ENCODE assay signal across 22 cellular contexts in the genomic region with DNA sequence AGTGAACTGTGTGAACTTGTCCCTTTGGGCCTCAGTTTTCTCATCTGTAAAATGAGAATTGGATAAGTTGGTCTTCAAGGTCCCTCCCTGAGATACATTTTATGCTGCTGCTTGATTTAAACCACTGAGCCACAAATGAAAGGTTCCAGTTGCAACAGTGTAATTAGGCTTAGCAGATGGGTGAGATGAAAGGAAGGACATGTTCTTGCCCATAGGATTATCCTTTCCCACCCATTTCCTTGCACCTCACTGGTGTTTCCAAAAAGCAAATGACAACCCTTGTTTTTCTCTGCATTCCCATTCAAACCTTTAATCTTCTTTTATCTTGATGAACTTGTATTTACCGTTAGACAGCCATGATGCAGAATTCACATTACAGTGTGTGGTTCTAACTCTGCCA.
"Had no signal": no experiment of that assay in that cellular context is flagged by ENCODE, and none has a peak within 500 bp of the region (broad histone marks: within the 10 kb centered on the region; RNA-seq: fewer than 3 reads in every experiment).

No MANE protein-coding gene starts in this region.

- H3K9me3 Mint-ChIP-seq: activated naive CD4-positive, alpha-beta T cell treated with anti-CD3 and anti-CD28 coated beads, Interleukin-2, amount 10 ng/mL, durations not matched to agents 7 days and 5 days; neural crest cell had no signal

- H3K27me3 ChIP-seq: body of pancreas, cardiac muscle cell, heart right ventricle, right lobe of liver, stomach, transverse colon, uterus had no signal

- H3K27ac ChIP-seq: body of pancreas, heart right ventricle, right lobe of liver, skin epidermis, stomach, transverse colon, uterus had no signal

- H3K27me3 Mint-ChIP-seq: activated naive CD4-positive, alpha-beta T cell treated with anti-CD3 and anti-CD28 coated beads, Interleukin-2, amount 10 ng/mL, durations not matched to agents 7 days and 5 days had no signal

- H3K4me3 Mint-ChIP-seq: activated naive CD4-positive, alpha-beta T cell treated with anti-CD3 and anti-CD28 coated beads, Interleukin-2, amount 10 ng/mL, durations not matched to agents 7 days and 5 days; neural crest cell had no signal

- DNase-seq: activated CD4-positive, alpha-beta T cell treated with anti-CD3 and anti-CD28 coated beads, Interleukin-2, amount 50 U/mL, for 4 hours; activated naive CD4-positive, alpha-beta T cell treated with anti-CD3 and anti-CD28 coated beads, Interleukin-2, amount 10 ng/mL, durations not matched to agents 7 days and 5 days; activated T-cell treated with anti-CD3 and anti-CD28 coated beads, Interleukin-2, amount 50 U/mL, for 48 hours; anterior cingulate cortex; body of pancreas; effector CD4-positive, alpha-beta T cell; erythroblast; foreskin fibroblast; heart right ventricle; islet precursor cell; left cardiac atrium; mesenchymal stem cell; occipital lobe; posterior cingulate gyrus; right lobe of liver; stimulated activated CD4-positive, alpha-beta T cell treated with anti-CD3 and anti-CD28 coated beads, Interleukin-1b, Interleukin-23, amount 100 ng/mL, for 48 hours; stomach; transverse colon; uterus had no signal

- H3K36me3 ChIP-seq: cardiac muscle cell, transverse colon, uterus had no signal

- ATAC-seq: body of pancreas, heart right ventricle, left cardiac atrium, right lobe of liver had no signal

- H3K4me3 ChIP-seq: body of pancreas, cardiac muscle cell, heart right ventricle, right lobe of liver, skin epidermis, stomach, transverse colon, uterus had no signal

- H3K9me3 ChIP-seq: body of pancreas, heart right ventricle, right lobe of liver, stomach, transverse colon, uterus had no signal

- H3K4me1 ChIP-seq: right lobe of liver, transverse colon, uterus had no signal
